Comparison of ENCODE assay signal across 8 cellular contexts in the genomic region with DNA sequence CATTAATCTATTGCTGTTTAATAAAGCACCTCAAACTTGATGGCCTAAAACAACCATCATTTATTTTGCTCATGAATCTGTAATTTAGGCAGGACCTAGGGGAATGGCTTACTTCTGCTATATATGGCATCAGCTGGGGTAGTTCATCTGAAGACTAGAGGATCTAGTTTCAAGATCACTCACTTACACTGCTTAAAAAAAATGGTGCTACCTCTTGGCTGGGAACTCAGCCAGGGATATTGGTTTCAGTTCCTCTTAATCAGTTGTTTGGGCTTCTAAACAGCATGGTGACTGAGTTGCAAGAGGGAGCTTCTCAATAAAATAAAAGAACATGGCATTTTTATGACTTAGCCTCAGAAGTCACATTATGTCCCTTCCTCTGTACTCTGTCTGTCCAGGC.
DNase-seq lines count a peak whose midpoint lies in the region; ATAC-seq and TF ChIP-seq lines count a peak whose summit lies in the region.

No MANE protein-coding gene starts in this region.

- H3K27ac ChIP-seq in adrenal gland: no peak overlapping the region

- no peaks in the 10 kb centered on the region for H3K36me3 Mint-ChIP-seq in T-helper 17 cell (ENCODE audit: low read depth)

- no peak for TF ChIP-seq POLR2A in adrenal gland (IDR thresholded peaks at IDR 0.05)

- ATAC-seq in GM21528 (IDR thresholded peaks at IDR 0.05; ENCODE audit: low FRiP score, unreplicated experiment) (peak; percentile 99), left colon (no peak), T-helper 17 cell (no peak)

- no peaks in the 10 kb centered on the region for H3K36me3 ChIP-seq in adrenal gland (replicated peaks in 1 of 2)

- H3K4me3 ChIP-seq in GM12864 (ENCODE audit: low read depth, low read length) (no peak overlapping the region), adrenal gland (no peak overlapping the region)

- intact Hi-C loops in adrenal gland (cut with DNase I) (no loop called here), left colon (cut with DNase I, micrococcal nuclease) (no loop called here)

- in situ Hi-C loops in ACHN (cut with HindIII; ENCODE audit: low pct_ligation_motif_present, low pct_unique_long_range_greater_than_20kb, low sequenced_read_pairs): no loop called here

- H3K4me3 Mint-ChIP-seq in T-helper 17 cell: no peak overlapping the region

- no peaks in the 10 kb centered on the region for H3K4me1 Mint-ChIP-seq in T-helper 17 cell

- H3K9me3 ChIP-seq in adrenal gland (replicated peaks in 1 of 3) (no peaks in the 10 kb centered on the region), T-helper 17 cell (ENCODE audit: control insufficient read depth, low read length, poor library complexity, severe bottlenecking) (no peaks in the 10 kb centered on the region)

- H3K4me1 ChIP-seq in adrenal gland (replicated peaks in 1 of 2): no peaks in the 10 kb centered on the region

- no peak for TF ChIP-seq CTCF in GM12864 (IDR thresholded peaks at IDR 0.05; ENCODE audit: low read depth, low read length, missing control alignments)
- TF ChIP-seq CTCF in adrenal gland (IDR thresholded peaks at IDR 0.05): no peak

- H3K27me3 Mint-ChIP-seq in T-helper 17 cell: peaks cover 11% of the 10 kb centered on the region

- DNase-seq in GM12864 (ENCODE audit: low read depth) (peak; percentile 48), HT1080 (ENCODE audit: low read depth) (peak; percentile 2), adrenal gland (peak in 4 of 7 donors; percentile 11 to 25 (median 18)), left colon (no peak), GF-D8 (lab: John Stamatoyannopoulos, UW) (no peak), ACHN (no peak), T-helper 17 cell (no peak)

- no peak overlapping the region for H3K27ac Mint-ChIP-seq in T-helper 17 cell

- no peaks in the 10 kb centered on the region for H3K27me3 ChIP-seq in adrenal gland

Comparison
In these comparisons a context has a peak if more than half of its experiments do, and no peak if none do; other contexts are left out.
1. DNase-seq: peak in GM12864 (single experiment), HT1080 (single experiment) and adrenal gland (4 of 7); none in left colon (0 of 2), GF-D8 (single experiment), ACHN (single experiment) and T-helper 17 cell (0 of 3).